Comparison of ENCODE assay signal across 9 cellular contexts in genomic region chr19:46904114-46905060, GRCh38. TPM values are rescaled to one million over a fixed set of nuclear protein-coding genes. Genes with fewer than 3 reads are reported as not detected.
DNase-seq lines count a peak whose midpoint lies in the region; ATAC-seq, FAIRE-seq and TF ChIP-seq lines count a peak whose summit lies in the region.
"Had no signal": no experiment of that assay in that cellular context is flagged by ENCODE, and none has a peak within 500 bp of the region (broad histone marks: within the 10 kb centered on the region; RNA-seq: fewer than 3 reads in every experiment).

No MANE protein-coding gene starts in this region.

- no peaks in the 10 kb centered on the region for H3K27me3 ChIP-seq in H7 (ENCODE audit: control insufficient read depth, insufficient read depth, low read length)
- H3K27me3 ChIP-seq in K562 (ENCODE audit: control insufficient read depth in 2 of 2, insufficient read depth in 2 of 2, low read length in 2 of 2): no peaks in the 10 kb centered on the region
- no peaks in the 10 kb centered on the region for H3K27me3 ChIP-seq in right atrium auricular region
- no peaks in the 10 kb centered on the region for H3K27me3 ChIP-seq in skeletal muscle satellite cell (ENCODE audit: control insufficient read depth, insufficient read depth, low read length)

- peaks cover 29% of the 10 kb centered on the region for H4K20me1 ChIP-seq in K562 (replicated peaks; ENCODE audit: control insufficient read depth, insufficient read depth, low read length)

- ATAC-seq in K562 (peak; percentile 53), HG03457 (IDR thresholded peaks at IDR 0.05; ENCODE audit: unreplicated experiment) (no peak), HG02610 (IDR thresholded peaks at IDR 0.05; ENCODE audit: unreplicated experiment) (no peak), esophagus mucosa (no peak)

- H3K36me3 ChIP-seq in H7 (replicated peaks; ENCODE audit: control insufficient read depth, insufficient read depth, low read length) (no peaks in the 10 kb centered on the region; the same call in 1 of the 2 replicates), K562 (ENCODE audit: control insufficient read depth, insufficient read depth, low read length) (no peaks in the 10 kb centered on the region), right atrium auricular region (no peaks in the 10 kb centered on the region), skeletal muscle satellite cell (ENCODE audit: insufficient read depth, low read length) (no peaks in the 10 kb centered on the region)

- DNase-seq in H7: peak; percentile 43
- no peak for DNase-seq in K562 (ENCODE audit: extremely low read depth in 1 of 4, low spot score in 3 of 4)
- DNase-seq in right atrium auricular region (ENCODE audit: low spot score): peak; percentile 63
- no peak for DNase-seq in NAMALWA (ENCODE audit: low spot score)
- DNase-seq: SHP77 treated with DMSO at 0.1 percent for 48 hours had no signal

- CTCF ChIA-PET in K562 (lab: Yijun Ruan, JAX; ENCODE audit: low intra/inter-chr PET ratio): no interaction called here

- intact Hi-C loops in K562 (cut with micrococcal nuclease): no loop called here

- H3K79me2 ChIP-seq in K562 (ENCODE audit: control insufficient read depth, insufficient read depth, low read length): peaks cover 62% of the 10 kb centered on the region

- no peak for TF ChIP-seq CTCF in K562 (IDR thresholded peaks at IDR 0.05 in 2 of 3, conservative IDR thresholded peaks at IDR 0.05 in 1 of 3; ENCODE audit: insufficient read depth in 2 of 3, low read depth in 1 of 3, low read length in 3 of 3)
- TF ChIP-seq CTCF in right atrium auricular region (IDR thresholded peaks at IDR 0.05): no peak

- peak; percentile 63 for FAIRE-seq in K562 (lab: Jason Lieb, UNC)

- H3K9ac ChIP-seq in K562 (ENCODE audit: insufficient read depth in 1 of 2, low read depth in 2 of 2, low read length in 2 of 2): peak overlapping the region in 1 of 2 experiments; percentile 74; a peak in 2 of 4 replicates
- peak overlapping the region; percentile 24 for H3K9ac ChIP-seq in skeletal muscle satellite cell (ENCODE audit: low read depth, low read length)

- TF ChIP-seq RAD21 in K562 (CRISPR knock-in tag; conservative IDR thresholded peaks at IDR 0.05 in 1 of 2, IDR thresholded peaks at IDR 0.05 in 1 of 2): no peak

- WGBS in K562 (ENCODE audit: insufficient coverage, low coverage, missing lambda C conversion rate): 56% methylated on average over 16 of the region's 16 CpGs

- in situ Hi-C loops in K562 (cut with MboI): no loop called here

- H3K4me3 ChIP-seq in H7 (ENCODE audit: insufficient read depth, low read depth, low read length) (no peak overlapping the region), K562 (no peak overlapping the region), right atrium auricular region (no peak overlapping the region), skeletal muscle satellite cell (ENCODE audit: low read length) (no peak overlapping the region)

- POLR2A ChIA-PET in K562 (lab: Yijun Ruan, JAX): interaction anchor here (1.0 kb wide), 1 partner anchor 9 kb away, joined by 4 read pairs; no protein-coding TSS in a partner anchor

- H3K4me2 ChIP-seq in K562 (ENCODE audit: insufficient read depth, low read length) (no peak overlapping the region), skeletal muscle satellite cell (ENCODE audit: low read length) (peak overlapping the region; percentile 36)

- no peaks in the 10 kb centered on the region for H3K9me1 ChIP-seq in K562 (ENCODE audit: control insufficient read depth, insufficient read depth, low read length)

- H3K9me3 ChIP-seq in K562 (replicated peaks; ENCODE audit: control insufficient read depth, insufficient read depth, low read depth, low read length) (no peaks in the 10 kb centered on the region), right atrium auricular region (no peaks in the 10 kb centered on the region), skeletal muscle satellite cell (replicated peaks; ENCODE audit: low read length) (no peaks in the 10 kb centered on the region)

- no peak overlapping the region for H2AFZ ChIP-seq in K562 (ENCODE audit: low read depth, low read length)

- TF ChIP-seq POLR2A in K562 (conservative IDR thresholded peaks at IDR 0.05): no peak

- H3K4me1 ChIP-seq in K562 (replicated peaks in 1 of 2; ENCODE audit: control insufficient read depth in 2 of 2, insufficient read depth in 2 of 2, low read length in 2 of 2): peaks cover 3 to 25% of the 10 kb centered on the region in 2 experiments
- H3K4me1 ChIP-seq in right atrium auricular region: peaks cover 0 to 68% of the 10 kb centered on the region in 2 donors
- peaks cover 37% of the 10 kb centered on the region for H3K4me1 ChIP-seq in skeletal muscle satellite cell (ENCODE audit: control insufficient read depth, insufficient read depth, low read length)

- TF ChIP-seq EP300 in K562 (IDR thresholded peaks at IDR 0.05; ENCODE audit: low read length): no peak

- H3K27ac ChIP-seq in K562 (ENCODE audit: extremely low read depth, low read depth, low read length): no peak overlapping the region
- H3K27ac ChIP-seq in right atrium auricular region: peak overlapping the region; percentile 51 to 61

- no TSS peak for BruUV-seq in K562 (replicated peaks; lab: Mats Ljungman, UMichigan)

TF ChIP-seq in K562, 482 proteins besides CTCF, POLR2A, EP300 and RAD21 (continues in another document):
- TF ChIP-seq CBFB (CRISPR knock-in tag; IDR thresholded peaks at IDR 0.05) (no peak), RNF2 (IDR thresholded peaks at IDR 0.05) (no peak), MBD2 (IDR thresholded peaks at IDR 0.05; ENCODE audit: borderline replicate concordance, low read depth) (no peak), HMBOX1 (IDR thresholded peaks at IDR 0.05) (0 out of 2 replicates have a peak, but pooled peaks have one; percentile 12), KDM5B (IDR thresholded peaks at IDR 0.05; ENCODE audit: insufficient replicate concordance, low read depth, low read length) (no peak)

RNA-seq across cellular contexts. Expression of gene ARHGAP35, which starts 43.6 kb away (rescaled TPM):
- 23.3 and 26.9 TPM in 2 replicates for total RNA-seq in H7 (2014; rRNA removed; shearing (Covaris generic))
- 56.5 and 65.8 TPM in 2 replicates for total RNA-seq in K562 (2011; cell fraction: chromatin; rRNA removed; ENCODE audit: low replicate concordance)
- total RNA-seq in K562 (2011; cell fraction: nucleolus; rRNA removed): 33.2 and 33.8 TPM in 2 replicates
- total RNA-seq in K562 (2011; cell fraction: nucleoplasm; rRNA removed): 42.5 and 45.8 TPM in 2 replicates
- total RNA-seq in K562 (2014; rRNA removed) (10.2 and 13.8 TPM in 2 replicates), K562 (2014; rRNA removed; fragmentation: Illumina TruSeq; extraction: Trizol) (13.9 TPM in 2 replicates), K562 (2015; rRNA removed; fragmentation: Illumina TruSeq; extraction: Trizol) (16.0 and 16.2 TPM in 2 replicates), K562 (2021) (24.5 and 26.4 TPM in 2 replicates), right atrium auricular region (10 to 100 TPM; 59.1 to 76.5 TPM), esophagus mucosa (33.0 TPM)
- polyA plus RNA-seq in K562 (2011; rRNA removed) (9.8 and 10.2 TPM in 2 replicates), K562 (2014; fragmentation: Illumina TruSeq; extraction: Trizol) (15.7 and 18.6 TPM in 2 replicates), K562 (2014; fragmentation: Nextera tagmentation; extraction: Ambion mirVana) (1 to 10 TPM in 1 of 2 experiments, under 1 TPM in 1; 0.27 to 1.1 TPM), K562 (2014; rRNA removed) (7.6 and 9.4 TPM in 2 replicates)
- polyA plus RNA-seq in K562 (2011; cell fraction: cytosol; rRNA removed): 7.1 and 11.1 TPM in 2 replicates
- polyA plus RNA-seq in K562 (2011; cell fraction: nucleus; rRNA removed): 10.6 and 12.9 TPM in 2 replicates
- 16.8 and 21.4 TPM in 2 replicates for polyA plus RNA-seq in K562 (2012)
- 26.2 and 28.7 TPM in 2 replicates for polyA minus RNA-seq in K562 (2011; rRNA and poly(A)+ RNA removed)
- polyA minus RNA-seq in K562 (2011; cell fraction: cytosol; rRNA and poly(A)+ RNA removed): 16.0 and 16.7 TPM in 2 replicates
- polyA minus RNA-seq in K562 (2011; cell fraction: nucleus; rRNA and poly(A)+ RNA removed): 16.4 and 22.9 TPM in 2 replicates
- total RNA-seq in skeletal muscle satellite cell (2012; rRNA removed): 25.8 and 30.2 TPM in 2 replicates

RNA-seq across cellular contexts. Expression of gene AP2S1, which starts 53.7 kb away (rescaled TPM):
- 266 and 318 TPM in 2 replicates for total RNA-seq in H7 (2014; rRNA removed; shearing (Covaris generic))
- 19.6 and 27.0 TPM in 2 replicates for total RNA-seq in K562 (2011; cell fraction: chromatin; rRNA removed; ENCODE audit: low replicate concordance)
- 40.3 and 42.5 TPM in 2 replicates for total RNA-seq in K562 (2011; cell fraction: nucleolus; rRNA removed)
- 31.1 and 45.0 TPM in 2 replicates for total RNA-seq in K562 (2011; cell fraction: nucleoplasm; rRNA removed)
- 294 and 338 TPM in 2 replicates for total RNA-seq in K562 (2014; rRNA removed)
- 95.3 and 97.5 TPM in 2 replicates for total RNA-seq in K562 (2014; rRNA removed; fragmentation: Illumina TruSeq; extraction: Trizol)
- 131 and 143 TPM in 2 replicates for total RNA-seq in K562 (2015; rRNA removed; fragmentation: Illumina TruSeq; extraction: Trizol)
- 254 and 263 TPM in 2 replicates for total RNA-seq in K562 (2021)
- 136 and 171 TPM in 2 replicates for polyA plus RNA-seq in K562 (2011; rRNA removed)
- 201 and 310 TPM in 2 replicates for polyA plus RNA-seq in K562 (2011; cell fraction: cytosol; rRNA removed)
- 91.4 and 98.6 TPM in 2 replicates for polyA plus RNA-seq in K562 (2011; cell fraction: nucleus; rRNA removed)
- polyA plus RNA-seq in K562 (2012): 190 and 267 TPM in 2 replicates
- polyA plus RNA-seq in K562 (2014; fragmentation: Illumina TruSeq; extraction: Trizol): 118 and 172 TPM in 2 replicates
- 10 to 100 TPM; 32.4 to 72.0 TPM for polyA plus RNA-seq in K562 (2014; fragmentation: Nextera tagmentation; extraction: Ambion mirVana)
- polyA plus RNA-seq in K562 (2014; rRNA removed): 196 and 212 TPM in 2 replicates
- 57.4 and 64.7 TPM in 2 replicates for polyA minus RNA-seq in K562 (2011; rRNA and poly(A)+ RNA removed)
- polyA minus RNA-seq in K562 (2011; cell fraction: cytosol; rRNA and poly(A)+ RNA removed): 73.8 and 86.9 TPM in 2 replicates
- polyA minus RNA-seq in K562 (2011; cell fraction: nucleus; rRNA and poly(A)+ RNA removed): 14.7 and 22.1 TPM in 2 replicates
- 100 to 1,000 TPM in 1 of 2 donors, 10 to 100 TPM in 1; 61.0 to 103 TPM for total RNA-seq in right atrium auricular region
- total RNA-seq in skeletal muscle satellite cell (2012; rRNA removed): 150 and 160 TPM in 2 replicates
- 206 TPM for total RNA-seq in esophagus mucosa

Comparison
In these comparisons a context has a peak if more than half of its experiments do, and no peak if none do; other contexts are left out.
1. DNase-seq: peak in H7 (single experiment) and right atrium auricular region (single experiment); none in K562 (0 of 4) and NAMALWA (single experiment).